ENCODE assay signal across 1 cellular context in genomic region chr9:109817846-109818472, GRCh38.
TF ChIP-seq lines count a peak whose summit lies in the region.

No MANE protein-coding gene starts in this region.

TF ChIP-seq in GM12878, 131 proteins besides CTCF, POLR2A, EP300 and RAD21 (continued from another document):
- no peak for TF ChIP-seq ZBTB11 (CRISPR knock-in tag; IDR thresholded peaks at IDR 0.05)
- TF ChIP-seq NBN (IDR thresholded peaks at IDR 0.05): no peak
